In the genomic region with DNA sequence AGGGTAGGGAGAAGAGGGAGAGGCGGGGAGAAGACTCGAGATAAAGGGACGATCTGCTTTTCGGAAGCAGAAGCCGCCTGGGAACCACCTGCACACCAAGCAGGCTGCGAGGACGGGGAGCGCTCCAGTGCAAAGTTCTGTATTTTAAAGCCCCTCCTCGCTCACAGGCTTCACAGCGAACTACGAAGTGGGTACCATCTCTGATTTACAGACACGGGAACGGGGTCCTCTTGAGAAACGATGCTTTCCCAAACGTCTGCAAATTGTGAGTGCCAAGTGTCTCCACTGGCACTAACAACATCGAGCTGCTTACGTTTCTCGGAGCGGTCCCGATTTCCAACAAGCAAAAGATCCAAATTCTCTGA, we compare ENCODE assay signal across 9 cellular contexts. TPM values are rescaled to one million over a fixed set of nuclear protein-coding genes. Genes with fewer than 3 reads are reported as not detected.
A peak's percentile ranks its signal among the peaks of the same experiment; 100 is the strongest.
DNase-seq lines count a peak whose midpoint lies in the region; ATAC-seq lines count a peak whose summit lies in the region.
"Had no signal": no experiment of that assay in that cellular context is flagged by ENCODE, and none has a peak within 500 bp of the region (broad histone marks: within the 10 kb centered on the region; RNA-seq: fewer than 3 reads in every experiment).

No MANE protein-coding gene starts in this region.

- no peaks in the 10 kb centered on the region for H3K9me3 ChIP-seq in right cardiac atrium (ENCODE audit: control insufficient read depth, low read length)

- intact Hi-C loops in right cardiac atrium (cut with DNase I): loop anchor here (1.0 to 5.0 kb wide), 3 partner anchors 48 kb away; no protein-coding TSS in a partner anchor

- peak overlapping the region; percentile 87 for H3K27ac ChIP-seq in right cardiac atrium (ENCODE audit: low read length)
- H3K27ac ChIP-seq in skin epidermis: peak overlapping the region in 20 of 21 experiments; percentile 18 to 97 (median 92)

- peak overlapping the region; percentile 83 for H3K4me3 ChIP-seq in right cardiac atrium (ENCODE audit: low read length)
- peak overlapping the region; percentile 75 to 97 (median 89) for H3K4me3 ChIP-seq in skin epidermis

- WGBS in right cardiac atrium: under 1% methylated on average over 20 of the region's 20 CpGs

- no peaks in the 10 kb centered on the region for H3K27me3 ChIP-seq in right cardiac atrium (ENCODE audit: control insufficient read depth, insufficient read depth)

- peak; percentile 17 for ATAC-seq in GM21515 (IDR thresholded peaks at IDR 0.05; ENCODE audit: unreplicated experiment)
- ATAC-seq in activated naive CD4-positive, alpha-beta T cell treated with anti-CD3 and anti-CD28 coated beads, Interleukin-2, amount 50 U/mL, for 72 hours: peak; percentile 19 to 34
- no peak for ATAC-seq in right cardiac atrium
- ATAC-seq in HG03469 (IDR thresholded peaks at IDR 0.05; ENCODE audit: unreplicated experiment): no peak
- no peak for ATAC-seq in GM21825 (IDR thresholded peaks at IDR 0.05; ENCODE audit: unreplicated experiment)

- H3K36me3 Mint-ChIP-seq in activated naive CD4-positive, alpha-beta T cell treated with anti-CD3 and anti-CD28 coated beads, Interleukin-2, amount 50 U/mL, for 72 hours: peaks cover 0 to 7% of the 10 kb centered on the region in 2 donors

- H3K9me3 Mint-ChIP-seq in activated naive CD4-positive, alpha-beta T cell treated with anti-CD3 and anti-CD28 coated beads, Interleukin-2, amount 50 U/mL, for 72 hours: no peaks in the 10 kb centered on the region

- peak overlapping the region in 1 of 2 donors; percentile 21 for H3K27ac Mint-ChIP-seq in activated naive CD4-positive, alpha-beta T cell treated with anti-CD3 and anti-CD28 coated beads, Interleukin-2, amount 50 U/mL, for 72 hours

- DNase-seq in Daoy (ENCODE audit: low read depth) (peak; percentile 24), NCI-H146 (lab: John Stamatoyannopoulos, UW) (peak; percentile 33), right cardiac atrium (no peak)
- DNase-seq in activated naive CD4-positive, alpha-beta T cell treated with anti-CD3 and anti-CD28 coated beads, Interleukin-2, amount 50 U/mL, for 72 hours (ENCODE audit: low spot score in 2 of 2): no peak

- H3K4me1 ChIP-seq in right cardiac atrium (ENCODE audit: control insufficient read depth, insufficient read depth, low read length): peaks cover 6% of the 10 kb centered on the region

RNA-seq across cellular contexts. Expression of gene STX3, which starts 0.7 kb away (rescaled TPM):
- 21.3 and 22.1 TPM in 2 replicates for total RNA-seq in Daoy (2014; rRNA removed; shearing (Covaris generic))
- total RNA-seq in activated naive CD4-positive, alpha-beta T cell treated with anti-CD3 and anti-CD28 coated beads, Interleukin-2, amount 50 U/mL, for 72 hours: 10 to 100 TPM in 1 of 2 donors, 1 to 10 TPM in 1; 6.1 to 10.0 TPM
- total RNA-seq in right cardiac atrium: 10 to 100 TPM in 3 of 4 donors, 1 to 10 TPM in 1; 7.4 to 12.0 (median 10.7) TPM
- 7.1 TPM for polyA plus RNA-seq in right cardiac atrium

RNA-seq across cellular contexts. Expression of gene OR10V1, which starts 40.8 kb away (rescaled TPM):
- total RNA-seq in Daoy (2014; rRNA removed; shearing (Covaris generic)): not detected in 2 replicates
- not detected for total RNA-seq in activated naive CD4-positive, alpha-beta T cell treated with anti-CD3 and anti-CD28 coated beads, Interleukin-2, amount 50 U/mL, for 72 hours
- not detected for total RNA-seq in right cardiac atrium
- not detected for polyA plus RNA-seq in right cardiac atrium
- total RNA-seq: subcutaneous adipose tissue had no signal

RNA-seq across cellular contexts. Expression of gene MRPL16, which starts 56.1 kb away (rescaled TPM):
- 55.0 and 66.6 TPM in 2 replicates for total RNA-seq in Daoy (2014; rRNA removed; shearing (Covaris generic))
- total RNA-seq in activated naive CD4-positive, alpha-beta T cell treated with anti-CD3 and anti-CD28 coated beads, Interleukin-2, amount 50 U/mL, for 72 hours: 10 to 100 TPM; 67.9 to 94.2 TPM
- 10 to 100 TPM; 53.7 to 82.6 (median 70.1) TPM for total RNA-seq in right cardiac atrium
- 150 TPM for polyA plus RNA-seq in right cardiac atrium

Comparison
In these comparisons a context has a peak if more than half of its experiments do, and no peak if none do; other contexts are left out.
1. DNase-seq: peak in Daoy (single experiment) and NCI-H146 (single experiment); none in activated naive CD4-positive, alpha-beta T cell treated with anti-CD3 and anti-CD28 coated beads, Interleukin-2, amount 50 U/mL, for 72 hours (0 of 2) and right cardiac atrium (0 of 3).
2. ATAC-seq: peak in GM21515 (single experiment) and activated naive CD4-positive, alpha-beta T cell treated with anti-CD3 and anti-CD28 coated beads, Interleukin-2, amount 50 U/mL, for 72 hours (2 of 2); none in right cardiac atrium (0 of 2), HG03469 (single experiment) and GM21825 (single experiment).